8 cellular contexts compared by ENCODE assay signal in the genomic region with DNA sequence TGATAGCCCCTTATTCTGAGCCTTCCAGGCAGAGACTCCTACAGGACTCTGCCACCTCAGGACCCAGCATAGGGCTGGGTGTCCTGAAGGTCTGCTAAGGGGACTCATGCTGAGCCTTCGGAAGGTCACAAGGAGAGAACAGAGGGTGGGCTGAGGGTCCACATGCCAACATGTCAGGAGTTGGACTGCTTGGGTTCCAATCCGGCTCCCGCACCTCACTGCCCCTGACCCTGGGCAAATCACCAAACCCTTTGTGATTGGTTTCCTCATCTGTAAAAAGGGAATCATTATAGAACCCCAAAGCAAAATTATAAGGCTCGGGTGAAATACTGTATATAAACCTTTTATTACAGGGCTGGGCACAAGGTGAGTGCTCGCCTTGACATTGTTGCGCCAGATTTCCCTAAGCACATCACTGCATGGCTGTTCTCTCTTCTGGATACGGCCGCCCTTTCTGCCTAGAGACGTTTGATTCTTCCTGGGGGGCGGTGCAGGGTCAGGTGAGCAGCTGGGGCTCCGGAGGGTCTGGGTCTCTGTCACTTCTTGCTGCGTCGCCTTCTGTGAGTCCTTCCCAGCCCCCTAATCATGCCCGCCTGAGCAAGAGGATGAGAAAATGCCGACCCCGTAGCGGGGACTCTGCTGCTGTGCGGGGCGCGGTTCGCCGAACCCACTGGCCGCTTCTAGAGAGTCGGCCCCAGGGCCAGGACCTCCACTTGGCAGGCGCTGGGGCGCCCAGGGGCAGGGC.
DNase-seq lines count a peak whose midpoint lies in the region; ATAC-seq, FAIRE-seq and TF ChIP-seq lines count a peak whose summit lies in the region.

No MANE protein-coding gene starts in this region.

- WGBS in pancreas, 2 donors, result 14 to 18% methylated on average over 23 to 26 of the region's 26 CpGs

- H4K20me1 ChIP-seq in OCI-LY7 (ENCODE audit: insufficient read depth, low read length), result no peaks in the 10 kb centered on the region

- FAIRE-seq in pancreas (lab: Jason Lieb, UNC), result no peak

- peak overlapping the region; percentile 98 for H3K4me2 ChIP-seq in OCI-LY7 (ENCODE audit: low read length)

- no peaks in the 10 kb centered on the region for H3K79me2 ChIP-seq in OCI-LY7 (ENCODE audit: insufficient read depth, low read depth, low read length)

- CTCF ChIA-PET in OCI-LY7 (lab: Charles Lee; ENCODE audit: unreplicated experiment) (no interaction called here), GM10248 (lab: Yijun Ruan, JAX) (interaction anchor here (0.7 to 3.1 kb wide), 6 partner anchors 8 to 139 kb away, joined by 3 to 16 read pairs (median 4); no protein-coding TSS in a partner anchor)

- intact Hi-C loops in OCI-LY7 (cut with micrococcal nuclease; ENCODE audit: unreplicated experiment) (no loop called here), pancreas (cut with DNase I) (no loop called here)

- H3K36me3 ChIP-seq in OCI-LY7 (ENCODE audit: insufficient read depth, low read length), result no peaks in the 10 kb centered on the region
- no peaks in the 10 kb centered on the region for H3K36me3 ChIP-seq in pancreas

- BruUV-seq in OCI-LY7 (replicated peaks; lab: Mats Ljungman, UMichigan), result no TSS peak

- H3K4me1 ChIP-seq in OCI-LY7 (ENCODE audit: insufficient read depth, low read length, poor library complexity, severe bottlenecking) (peaks cover 5% of the 10 kb centered on the region), pancreas (peaks cover 0 to 11% (median 9%) of the 10 kb centered on the region in 3 donors)

- H3K4me3 ChIP-seq in GM12875 (ENCODE audit: low read depth, low read length) (peak overlapping the region; percentile 57), OCI-LY7 (ENCODE audit: low read depth, low read length, poor library complexity, severe bottlenecking) (peak overlapping the region; percentile 72), pancreas (peak overlapping the region; percentile 38 to 67 (median 52))

- H2AFZ ChIP-seq in OCI-LY7 (ENCODE audit: low read length), result peak overlapping the region; percentile 92

- no peaks in the 10 kb centered on the region; the same call in 1 of the 2 replicates for H3K9me3 ChIP-seq in OCI-LY7 (ENCODE audit: low read length)
- no peaks in the 10 kb centered on the region for H3K9me3 ChIP-seq in pancreas

- DNase-seq in OCI-LY7 (ENCODE audit: low spot score), result no peak
- no peak for DNase-seq in pancreas
- DNase-seq in GM10248 (ENCODE audit: extremely low spot score), result no peak
- DNase-seq in ecto neural progenitor cell (ENCODE audit: low spot score), result no peak

- H3K9me2 ChIP-seq in OCI-LY7 (ENCODE audit: insufficient read depth, low read length), result no peaks in the 10 kb centered on the region

- POLR2A ChIA-PET in OCI-LY7 (lab: Charles Lee) (interaction anchor here (0.5 kb wide), 1 partner anchor 878 kb away, joined by 5 read pairs; no protein-coding TSS in a partner anchor), GM10248 (lab: Yijun Ruan, JAX) (interaction anchor here (0.7 to 1.4 kb wide), 2 partner anchors 20 to 615 kb away, joined by 3 to 5 read pairs; no protein-coding TSS in a partner anchor)

- no peaks in the 10 kb centered on the region for H3K27me3 ChIP-seq in pancreas

- TF ChIP-seq CTCF in GM12875 (IDR thresholded peaks at IDR 0.05; ENCODE audit: borderline replicate concordance, insufficient read depth, low read depth, low read length) (no peak), OCI-LY7 (conservative IDR thresholded peaks at IDR 0.05; ENCODE audit: low read length) (no peak), pancreas (IDR thresholded peaks at IDR 0.05) (no peak), GM10248 (IDR thresholded peaks at IDR 0.05; ENCODE audit: control extremely low read depth, extremely low read depth, low read depth, missing control alignments) (no peak)

- H3K27ac ChIP-seq in OCI-LY7 (ENCODE audit: low read depth, low read length, poor library complexity, severe bottlenecking) (no peak overlapping the region), pancreas (peak overlapping the region; percentile 83 to 95 (median 92))

- ATAC-seq in esophagus mucosa (peak; percentile 10), pancreas (peak in 3 of 4 donors; percentile 3 to 11 (median 6)), GM21390 (IDR thresholded peaks at IDR 0.05; ENCODE audit: unreplicated experiment) (no peak), GM21360 (IDR thresholded peaks at IDR 0.05; ENCODE audit: unreplicated experiment) (no peak)

Comparison
In these comparisons a context has a peak if more than half of its experiments do, and no peak if none do; other contexts are left out.
1. ATAC-seq: peak in esophagus mucosa (single experiment) and pancreas (3 of 4); none in GM21390 (single experiment) and GM21360 (single experiment).
2. Peak in every context shown above with its lines, with median percentiles within 50 percentile points of each other: H3K4me3 ChIP-seq.